8 cellular contexts compared by ENCODE assay signal in genomic region chr16:2912330-2913199, GRCh38. TPM values are rescaled to one million over a fixed set of nuclear protein-coding genes. Genes with fewer than 3 reads are reported as not detected.
DNase-seq lines count a peak whose midpoint lies in the region; ATAC-seq and TF ChIP-seq lines count a peak whose summit lies in the region.

No MANE protein-coding gene starts in this region.

- H3K27me3 ChIP-seq in prostate gland (replicated peaks; ENCODE audit: insufficient read depth): no peaks in the 10 kb centered on the region

- H3K9me3 ChIP-seq in prostate gland: no peaks in the 10 kb centered on the region

- POLR2A ChIA-PET in RWPE1 (lab: Yijun Ruan, JAX; ENCODE audit: low non-redundant PET): no interaction called here

- H3K36me3 ChIP-seq in prostate gland: no peaks in the 10 kb centered on the region

- H3K4me1 ChIP-seq in prostate gland (replicated peaks): peaks cover 6% of the 10 kb centered on the region

- in situ Hi-C loops in GM13977 (cut with MboI; ENCODE audit: low pct_unique_long_range_greater_than_20kb, low sequenced_read_pairs, unreplicated experiment): no loop called here

- ATAC-seq in HG02884 (IDR thresholded peaks at IDR 0.05; ENCODE audit: unreplicated experiment) (peak; percentile 13), left ventricle myocardium superior (peak; percentile 43), GM18870 (IDR thresholded peaks at IDR 0.05; ENCODE audit: unreplicated experiment) (no peak)

- peak overlapping the region; percentile 86 to 92 for H3K4me3 ChIP-seq in prostate gland

- intact Hi-C loops in left ventricle myocardium superior (cut with micrococcal nuclease) (no loop called here), prostate gland (cut with DNase I) (loop anchor here (5.0 kb wide), 1 partner anchor 40 kb away; no protein-coding TSS in a partner anchor)

- CTCF ChIA-PET in RWPE1 (lab: Yijun Ruan, JAX): interaction anchor here (0.6 to 1.2 kb wide), 2 partner anchors 15 to 70 kb away, joined by 4 read pairs; no protein-coding TSS in a partner anchor

- no peak for TF ChIP-seq POLR2A in prostate gland (IDR thresholded peaks at IDR 0.05)

- DNase-seq in GM13977 (ENCODE audit: low spot score) (peak; percentile 43), RWPE1 (ENCODE audit: low spot score) (peak; percentile 21), left ventricle myocardium superior (peak; percentile 58), prostate gland (ENCODE audit: low spot score) (no peak), MV-4-11 (lab: John Stamatoyannopoulos, UW) (no peak)

- H3K27ac ChIP-seq in RWPE1 (peak overlapping the region; percentile 95), angular gyrus (ENCODE audit: low read depth, low read length) (peak overlapping the region; percentile 62), prostate gland (peak overlapping the region; percentile 85 to 89)

- TF ChIP-seq CTCF in GM13977 (IDR thresholded peaks at IDR 0.05; ENCODE audit: extremely low read depth, insufficient read depth, missing control alignments) (no peak), RWPE1 (conservative IDR thresholded peaks at IDR 0.05; ENCODE audit: low read depth) (no peak), prostate gland (IDR thresholded peaks at IDR 0.05) (no peak)

- WGBS in prostate gland: 3% methylated on average over 30 of the region's 39 CpGs

RNA-seq across cellular contexts. Expression of gene FLYWCH1, which starts 0.8 kb away (rescaled TPM):
- total RNA-seq in left ventricle myocardium superior (36.1 TPM), prostate gland (10 to 100 TPM; 53.0 to 55.6 TPM)

RNA-seq across cellular contexts. Expression of gene FLYWCH2, which starts 29.6 kb away (rescaled TPM):
- total RNA-seq in left ventricle myocardium superior: 28.6 TPM
- 100 to 1,000 TPM in 1 of 2 donors, 10 to 100 TPM in 1; 78.8 to 150 TPM for total RNA-seq in prostate gland

RNA-seq across cellular contexts. Expression of gene KREMEN2, which starts 51.5 kb away (rescaled TPM):
- not detected for total RNA-seq in left ventricle myocardium superior
- total RNA-seq in prostate gland: 1 to 10 TPM; 1.4 to 4.0 TPM

RNA-seq across cellular contexts. Expression of gene PRSS22, which starts 54.6 kb away (rescaled TPM):
- total RNA-seq in left ventricle myocardium superior (not detected), prostate gland (10 to 100 TPM; 18.6 to 30.9 TPM)

RNA-seq across cellular contexts. Expression of gene PAQR4, which starts 56.6 kb away (rescaled TPM):
- total RNA-seq in left ventricle myocardium superior (7.9 TPM), prostate gland (10 to 100 TPM in 1 of 2 donors, 1 to 10 TPM in 1; 9.1 to 25.1 TPM)

Comparison
In these comparisons a context has a peak if more than half of its experiments do, and no peak if none do; other contexts are left out.
1. DNase-seq: peak in GM13977 (single experiment), RWPE1 (single experiment) and left ventricle myocardium superior (single experiment); none in prostate gland (single experiment) and MV-4-11 (single experiment).
2. Peak in every context shown above with its lines, with median percentiles within 50 percentile points of each other: H3K27ac ChIP-seq.